ENCODE assay signal across 12 cellular contexts in genomic region chr5:180210077-180210476, GRCh38. TPM values are rescaled to one million over a fixed set of nuclear protein-coding genes. Genes with fewer than 3 reads are reported as not detected.
DNase-seq lines count a peak whose midpoint lies in the region; ATAC-seq and TF ChIP-seq lines count a peak whose summit lies in the region.
"Not testable (repeated sequence)": the region's sequence is repeated elsewhere in the genome, so short reads cannot be mapped to it uniquely, and the experiment has no call there.
"Had no signal": no experiment of that assay in that cellular context is flagged by ENCODE, and none has a peak within 500 bp of the region (broad histone marks: within the 10 kb centered on the region; RNA-seq: fewer than 3 reads in every experiment).

No MANE protein-coding gene starts in this region.

- CTCF ChIA-PET in CD8-positive, alpha-beta T cell (lab: Charles Lee), result interaction anchor here (0.5 to 1.0 kb wide), 2 partner anchors 106 to 655 kb away, joined by 3 to 4 read pairs; no protein-coding TSS in a partner anchor
- CTCF ChIA-PET in activated B cell treated with CpG ODN at 0.5 μM for 24 hours (lab: Charles Lee); naive thymus-derived CD4-positive, alpha-beta T cell (lab: Charles Lee): not testable (repeated sequence)

- not testable (repeated sequence) for H3K4me1 Mint-ChIP-seq in CD8-positive, alpha-beta T cell (ENCODE audit: low read depth); activated B cell treated with CpG ODN at 0.5 μM for 24 hours; endodermal cell; neural progenitor cell; type B pancreatic cell (ENCODE audit: unreplicated experiment)
- peaks cover 31% of the 10 kb centered on the region for H3K4me1 Mint-ChIP-seq in brain
- peaks cover 5 to 14% (median 9%) of the 10 kb centered on the region in 7 donors for H3K4me1 Mint-ChIP-seq in naive thymus-derived CD4-positive, alpha-beta T cell

- not testable (repeated sequence) for H3K9me3 ChIP-seq in CD8-positive, alpha-beta T cell (ENCODE audit: low read length); endodermal cell (ENCODE audit: control insufficient read depth, low read length); naive thymus-derived CD4-positive, alpha-beta T cell (ENCODE audit: control insufficient read depth in 2 of 3, low read length in 3 of 3); neural progenitor cell (ENCODE audit: low read depth)

- not testable (repeated sequence) for TF ChIP-seq CTCF in CD8-positive, alpha-beta T cell (IDR thresholded peaks at IDR 0.05); activated B cell treated with CpG ODN at 0.5 μM for 24 hours (IDR thresholded peaks at IDR 0.05); brain (conservative IDR thresholded peaks at IDR 0.05); endodermal cell (conservative IDR thresholded peaks at IDR 0.05); neural progenitor cell (IDR thresholded peaks at IDR 0.05); type B pancreatic cell (conservative IDR thresholded peaks at IDR 0.05)

- not testable (repeated sequence) for H2AFZ ChIP-seq in neural progenitor cell (replicated peaks)

- 90 to 94% methylated on average over 8 to 12 of the region's 12 CpGs for WGBS in endodermal cell (ENCODE audit: insufficient coverage in 1 of 2, insufficient read length in 1 of 2), 2 experiments

- H3K27me3 Mint-ChIP-seq in CD8-positive, alpha-beta T cell (ENCODE audit: low read depth), result peaks cover 46% of the 10 kb centered on the region
- H3K27me3 Mint-ChIP-seq in activated B cell treated with CpG ODN at 0.5 μM for 24 hours (peaks cover 32% of the 10 kb centered on the region), brain (peaks cover 17% of the 10 kb centered on the region), endodermal cell (ENCODE audit: insufficient read depth) (peaks cover 42% of the 10 kb centered on the region), type B pancreatic cell (peaks cover 29% of the 10 kb centered on the region)
- peaks cover 34 to 52% (median 42%) of the 10 kb centered on the region in 5 donors for H3K27me3 Mint-ChIP-seq in naive thymus-derived CD4-positive, alpha-beta T cell
- not testable (repeated sequence) for H3K27me3 Mint-ChIP-seq in neural progenitor cell (ENCODE audit: insufficient read depth, low read depth)

- H3K27ac ChIP-seq in CD8-positive, alpha-beta T cell (ENCODE audit: low read depth, low read length); endodermal cell (ENCODE audit: low read depth, low read length); naive thymus-derived CD4-positive, alpha-beta T cell (ENCODE audit: low read depth, low read length); neural progenitor cell: not testable (repeated sequence)

- H3K4me1 ChIP-seq in CD8-positive, alpha-beta T cell (ENCODE audit: insufficient read depth, low read length); endodermal cell (ENCODE audit: control insufficient read depth, insufficient read depth, low read length); naive thymus-derived CD4-positive, alpha-beta T cell (ENCODE audit: control insufficient read depth in 2 of 2, insufficient read depth in 2 of 2, low read length in 2 of 2); neural progenitor cell: not testable (repeated sequence)

- H3K9me3 Mint-ChIP-seq in CD8-positive, alpha-beta T cell; activated B cell treated with CpG ODN at 0.5 μM for 24 hours; brain; endodermal cell; neural progenitor cell; type B pancreatic cell: not testable (repeated sequence)
- H3K9me3 Mint-ChIP-seq in naive thymus-derived CD4-positive, alpha-beta T cell, result peaks cover 0 to 11% (median 7%) of the 10 kb centered on the region in 11 donors

- not testable (repeated sequence) for H3F3A ChIP-seq in neural progenitor cell (ENCODE audit: low read depth)

- H3K27ac Mint-ChIP-seq in CD8-positive, alpha-beta T cell; activated B cell treated with CpG ODN at 0.5 μM for 24 hours; endodermal cell; naive thymus-derived CD4-positive, alpha-beta T cell; neural progenitor cell; type B pancreatic cell: not testable (repeated sequence)
- H3K27ac Mint-ChIP-seq in brain, result peak overlapping the region in 1 of 5 experiments; percentile 41

- not testable (repeated sequence) for H3K4me3 ChIP-seq in CD8-positive, alpha-beta T cell (ENCODE audit: low read depth, low read length); endodermal cell (ENCODE audit: low read length); naive thymus-derived CD4-positive, alpha-beta T cell (ENCODE audit: low read length); neural progenitor cell

- intact Hi-C loops in CD8-positive, alpha-beta T cell (cut with DNase I, micrococcal nuclease); activated B cell treated with CpG ODN at 0.5 μM for 24 hours (cut with micrococcal nuclease); naive thymus-derived CD4-positive, alpha-beta T cell (cut with micrococcal nuclease): not testable (repeated sequence)

- not testable (repeated sequence) for H4K20me1 ChIP-seq in neural progenitor cell (ENCODE audit: low read depth)

- H3K27me3 ChIP-seq in CD8-positive, alpha-beta T cell (ENCODE audit: insufficient read depth, low read length), result peaks cover 19% of the 10 kb centered on the region
- H3K27me3 ChIP-seq in endodermal cell (ENCODE audit: control insufficient read depth, insufficient read depth, low read length, poor library complexity, severe bottlenecking); naive thymus-derived CD4-positive, alpha-beta T cell (ENCODE audit: control insufficient read depth in 2 of 2, insufficient read depth in 2 of 2, low read length in 2 of 2): not testable (repeated sequence)
- H3K27me3 ChIP-seq in neural progenitor cell, result peaks cover 35% of the 10 kb centered on the region

- H3K9ac ChIP-seq in endodermal cell (ENCODE audit: extremely low read depth, low read length, poor library complexity, severe bottlenecking); neural progenitor cell: not testable (repeated sequence)

- DNase-seq in CD8-positive, alpha-beta T cell; activated B cell treated with CpG ODN at 0.5 μM for 24 hours; endodermal cell; naive thymus-derived CD4-positive, alpha-beta T cell; neural progenitor cell (ENCODE audit: low spot score): not testable (repeated sequence)
- DNase-seq in NCI-H69 (lab: John Stamatoyannopoulos, UW), result peak; percentile 24
- peak; percentile 62 for DNase-seq in type B pancreatic cell (ENCODE audit: extremely low spot score, unreplicated experiment)

- not testable (repeated sequence) for H3K36me3 Mint-ChIP-seq in CD8-positive, alpha-beta T cell; activated B cell treated with CpG ODN at 0.5 μM for 24 hours (ENCODE audit: low read depth); brain; endodermal cell (ENCODE audit: low read depth); naive thymus-derived CD4-positive, alpha-beta T cell; neural progenitor cell; type B pancreatic cell

- not testable (repeated sequence) for H3K79me2 ChIP-seq in neural progenitor cell (ENCODE audit: low read depth)

- not testable (repeated sequence) for H3K36me3 ChIP-seq in CD8-positive, alpha-beta T cell (ENCODE audit: insufficient read depth, low read length); endodermal cell (ENCODE audit: control insufficient read depth, insufficient read depth, low read length); naive thymus-derived CD4-positive, alpha-beta T cell (ENCODE audit: control insufficient read depth in 2 of 3, insufficient read depth in 3 of 3, low read length in 3 of 3); neural progenitor cell

- POLR2A ChIA-PET in CD8-positive, alpha-beta T cell (lab: Charles Lee); activated B cell treated with CpG ODN at 0.5 μM for 24 hours (lab: Charles Lee); naive thymus-derived CD4-positive, alpha-beta T cell (lab: Charles Lee): not testable (repeated sequence)

- ATAC-seq in CD8-positive, alpha-beta T cell; activated B cell treated with CpG ODN at 0.5 μM for 24 hours (ENCODE audit: low read depth); naive thymus-derived CD4-positive, alpha-beta T cell: not testable (repeated sequence)

- H3K4me3 Mint-ChIP-seq in CD8-positive, alpha-beta T cell, result peak overlapping the region; percentile 39
- H3K4me3 Mint-ChIP-seq in activated B cell treated with CpG ODN at 0.5 μM for 24 hours (peak overlapping the region; percentile 19), brain (peak overlapping the region; percentile 60 to 76 (median 72)), endodermal cell (peak overlapping the region; percentile 47), neural progenitor cell (peak overlapping the region; percentile 83), type B pancreatic cell (peak overlapping the region; percentile 72)
- H3K4me3 Mint-ChIP-seq in naive thymus-derived CD4-positive, alpha-beta T cell, result peak overlapping the region in 7 of 10 donors; percentile 16 to 63 (median 51)

- not testable (repeated sequence) for H3K4me2 ChIP-seq in neural progenitor cell

RNA-seq across cellular contexts. Expression of gene RASGEF1C, which starts 1.1 kb away (rescaled TPM):
- total RNA-seq in CD8-positive, alpha-beta T cell, result not detected
- total RNA-seq in activated B cell treated with CpG ODN at 0.5 μM for 24 hours (not detected in 2 replicates), endodermal cell (under 1 TPM; 0.62 to 0.75 TPM), neural progenitor cell (ENCODE audit: low replicate concordance) (0.26 and 1.7 TPM in 2 replicates), type B pancreatic cell (ENCODE audit: low replicate concordance) (0.36 and 0.77 TPM in 2 replicates)
- polyA plus RNA-seq in brain (ENCODE audit: insufficient read depth, low read depth, low replicate concordance), result 3.4 TPM
- 1.2 TPM for polyA plus RNA-seq in endodermal cell (2013, experiment 1 of 2)
- 2.2 TPM for polyA plus RNA-seq in endodermal cell (2013, experiment 2 of 2)
- not detected for total RNA-seq in naive thymus-derived CD4-positive, alpha-beta T cell
- not detected for polyA plus RNA-seq in naive thymus-derived CD4-positive, alpha-beta T cell
- total RNA-seq: IMR-90 had no signal
- polyA plus RNA-seq: AG04450, BJ, CD14-positive monocyte, IMR-90 had no signal

Comparison
In these comparisons a context has a peak if more than half of its experiments do, and no peak if none do; other contexts are left out.
1. H3K4me3 Mint-ChIP-seq: peak in every context shown above with its lines; median percentile 83 in neural progenitor cell; 72 in brain; 72 in type B pancreatic cell; 51 in naive thymus-derived CD4-positive, alpha-beta T cell; 47 in endodermal cell; 39 in CD8-positive, alpha-beta T cell; 19 in activated B cell treated with CpG ODN at 0.5 μM for 24 hours.